ENCODE assay signal across 23 cellular contexts in genomic region chr7:119105381-119105780, GRCh38.
"Had no signal": no experiment of that assay in that cellular context is flagged by ENCODE, and none has a peak within 500 bp of the region (broad histone marks: within the 10 kb centered on the region; RNA-seq: fewer than 3 reads in every experiment).

No MANE protein-coding gene starts in this region.

- ATAC-seq: activated naive CD4-positive, alpha-beta T cell treated with anti-CD3 and anti-CD28 coated beads, Interleukin-2, amount 50 U/mL, for 72 hours; activated T-cell treated with anti-CD3 and anti-CD28 coated beads, Interleukin-2, amount 50 U/mL, for 4 hours had no signal

- H3K4me3 ChIP-seq: cardiac muscle cell, Peyer's patch had no signal

- DNase-seq: activated CD4-positive, alpha-beta memory T cell treated with anti-CD3 and anti-CD28 coated beads for 36 hours; activated CD4-positive, alpha-beta T cell treated with anti-CD3 and anti-CD28 coated beads, Interleukin-2, amount 10 ng/mL, durations not matched to agents 7 days and 5 days; activated CD4-positive, CD25-positive, alpha-beta regulatory T cell; activated CD8-positive, alpha-beta memory T cell treated with anti-CD3 and anti-CD28 coated beads for 24 hours; activated effector memory CD4-positive, alpha-beta T cell treated with anti-CD3 and anti-CD28 coated beads, Interleukin-2, amount 50 U/mL, for 16 hours; activated naive CD4-positive, alpha-beta T cell treated with Interleukin-2 at 50 U/mL for 16 hours; activated T-cell treated with anti-CD3 and anti-CD28 coated beads, Interleukin-2, amount 50 U/mL, for 4 hours; brain microvascular endothelial cell; Karpas-422; MM.1S; NCI-H1105 treated with DMSO at 0.1 percent for 48 hours; NCI-H1436 treated with DMSO at 0.1 percent for 48 hours; NCI-H187; NCI-H2081; NCI-H510A treated with DMSO at 0.1 percent for 48 hours; NCI-H774; OCI-M1; Peyer's patch; SHP77 treated with DMSO at 0.1 percent for 48 hours; T-helper 9 cell had no signal

- H3K27me3 ChIP-seq: brain microvascular endothelial cell, cardiac muscle cell, Peyer's patch had no signal

- H3K36me3 Mint-ChIP-seq: activated CD4-positive, alpha-beta memory T cell treated with anti-CD3 and anti-CD28 coated beads for 36 hours; activated naive CD4-positive, alpha-beta T cell treated with anti-CD3 and anti-CD28 coated beads, Interleukin-2, amount 50 U/mL, for 72 hours had no signal

- H3K4me3 Mint-ChIP-seq: activated CD4-positive, alpha-beta memory T cell treated with anti-CD3 and anti-CD28 coated beads for 36 hours; activated CD4-positive, alpha-beta T cell treated with anti-CD3 and anti-CD28 coated beads, Interleukin-2, amount 10 ng/mL, durations not matched to agents 7 days and 5 days; activated T-cell treated with anti-CD3 and anti-CD28 coated beads, Interleukin-2, amount 50 U/mL, for 4 hours; T-helper 1 cell treated with Interleukin-12 subunit alpha and Interleukin-12 subunit beta and Interleukin-4 antibody, amounts not matched to agents 30 μg/mL and 1 μg/mL, for 36 hours had no signal

- H3K27ac Mint-ChIP-seq: activated CD4-positive, alpha-beta memory T cell treated with anti-CD3 and anti-CD28 coated beads for 36 hours; activated CD4-positive, alpha-beta T cell treated with anti-CD3 and anti-CD28 coated beads, Interleukin-2, amount 10 ng/mL, durations not matched to agents 7 days and 5 days; activated naive CD4-positive, alpha-beta T cell treated with anti-CD3 and anti-CD28 coated beads, Interleukin-2, amount 50 U/mL, for 72 hours; T-helper 1 cell treated with Interleukin-12 subunit alpha and Interleukin-12 subunit beta and Interleukin-4 antibody, amounts not matched to agents 30 μg/mL and 1 μg/mL, for 36 hours had no signal

- H3K36me3 ChIP-seq: brain microvascular endothelial cell, cardiac muscle cell, Peyer's patch had no signal

- H3K9me3 ChIP-seq: Peyer's patch had no signal

- H3K27ac ChIP-seq: brain microvascular endothelial cell, cardiac muscle cell, Peyer's patch had no signal

- H3K4me1 Mint-ChIP-seq: activated CD4-positive, alpha-beta T cell treated with anti-CD3 and anti-CD28 coated beads, Interleukin-2, amount 10 ng/mL, durations not matched to agents 7 days and 5 days had no signal

- H3K27me3 Mint-ChIP-seq: activated CD4-positive, alpha-beta memory T cell treated with anti-CD3 and anti-CD28 coated beads for 36 hours; activated CD4-positive, alpha-beta T cell treated with anti-CD3 and anti-CD28 coated beads, Interleukin-2, amount 10 ng/mL, durations not matched to agents 7 days and 5 days had no signal

- H3K9me3 Mint-ChIP-seq: T-helper 1 cell treated with Interleukin-12 subunit alpha and Interleukin-12 subunit beta and Interleukin-4 antibody, amounts not matched to agents 30 μg/mL and 1 μg/mL, for 36 hours had no signal

- H3K4me1 ChIP-seq: Peyer's patch had no signal
